Comparison of ENCODE assay signal across 9 cellular contexts in the genomic region with DNA sequence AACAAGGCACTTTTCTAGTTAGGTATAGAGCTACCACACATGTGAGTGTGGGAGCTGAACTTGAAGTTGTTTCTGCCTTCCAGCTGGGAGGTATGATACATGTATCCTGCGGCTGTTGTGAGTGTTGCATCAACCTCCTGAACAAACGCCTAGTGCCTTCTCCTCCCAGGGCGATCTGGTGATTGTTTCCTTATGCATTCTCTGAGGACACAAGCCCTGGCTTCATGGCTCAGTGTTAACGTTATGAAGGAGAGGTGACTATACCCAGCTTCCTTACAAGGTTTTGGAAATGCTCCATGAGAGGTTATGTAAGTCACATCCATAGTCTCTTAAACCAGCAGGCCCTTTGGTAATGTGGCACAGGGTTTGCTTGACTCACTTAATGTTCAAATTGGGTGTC.
DNase-seq lines count a peak whose midpoint lies in the region; ATAC-seq and TF ChIP-seq lines count a peak whose summit lies in the region.
"Had no signal": no experiment of that assay in that cellular context is flagged by ENCODE, and none has a peak within 500 bp of the region (broad histone marks: within the 10 kb centered on the region; RNA-seq: fewer than 3 reads in every experiment).

No MANE protein-coding gene starts in this region.

- no peak for TF ChIP-seq EP300 in ovary (IDR thresholded peaks at IDR 0.05)

- H3K27ac ChIP-seq in HUES48 (ENCODE audit: low read depth, low read length) (peak overlapping the region; percentile 18), left lung (no peak overlapping the region), ovary (no peak overlapping the region)

- peaks cover 41% of the 10 kb centered on the region for H3K4me1 ChIP-seq in HUES48 (ENCODE audit: control insufficient read depth, insufficient read depth, low read length)
- H3K4me1 ChIP-seq in left lung = peaks cover 14 to 56% of the 10 kb centered on the region in 2 donors
- H3K4me1 ChIP-seq in ovary (ENCODE audit: insufficient read depth) = no peaks in the 10 kb centered on the region

- TF ChIP-seq CTCF in AG10803 (conservative IDR thresholded peaks at IDR 0.05; ENCODE audit: low read length) = no peak
- no peak for TF ChIP-seq CTCF in astrocyte of the cerebellum (IDR thresholded peaks at IDR 0.05; ENCODE audit: low read depth, low read length, missing control alignments)
- no peak for TF ChIP-seq CTCF in left lung (IDR thresholded peaks at IDR 0.05)
- TF ChIP-seq CTCF in ovary (IDR thresholded peaks at IDR 0.05) = no peak

- no peak overlapping the region for H3K4me3 ChIP-seq in AG10803 (ENCODE audit: low read length)
- H3K4me3 ChIP-seq in HUES48 (ENCODE audit: low read depth, low read length) = no peak overlapping the region
- no peak overlapping the region for H3K4me3 ChIP-seq in astrocyte of the cerebellum (ENCODE audit: low read depth, low read length)
- H3K4me3 ChIP-seq in left lung = no peak overlapping the region
- H3K4me3 ChIP-seq in ovary = no peak overlapping the region

- no peak for TF ChIP-seq POLR2A in ovary (IDR thresholded peaks at IDR 0.05)

- no peak overlapping the region for H3K9ac ChIP-seq in HUES48 (ENCODE audit: low read depth, low read length)

- intact Hi-C loops in left lung (cut with DNase I) = no loop called here
- intact Hi-C loops in ovary (cut with DNase I) = no loop called here

- H3K9me3 ChIP-seq in HUES48 (ENCODE audit: control insufficient read depth, insufficient read depth, low read length) (no peaks in the 10 kb centered on the region), left lung (no peaks in the 10 kb centered on the region), ovary (no peaks in the 10 kb centered on the region)

- 23 to 29% (median 28%) methylated on average over 4 of the region's 4 CpGs for WGBS in ovary, 3 donors

- peak; percentile 47 for ATAC-seq in left lung
- no peak for ATAC-seq in HG03520 (IDR thresholded peaks at IDR 0.05; ENCODE audit: unreplicated experiment)

- in situ Hi-C loops in astrocyte of the cerebellum (cut with HindIII; ENCODE audit: low sequenced_read_pairs) = no loop called here

- H3K36me3 ChIP-seq in HUES48 (ENCODE audit: control insufficient read depth, insufficient read depth, low read length) = no peaks in the 10 kb centered on the region
- H3K36me3 ChIP-seq in left lung = no peaks in the 10 kb centered on the region
- H3K36me3 ChIP-seq in ovary = no peaks in the 10 kb centered on the region

- no peaks in the 10 kb centered on the region for H3K27me3 ChIP-seq in HUES48 (ENCODE audit: control insufficient read depth, insufficient read depth, low read length)
- no peaks in the 10 kb centered on the region for H3K27me3 ChIP-seq in left lung
- no peaks in the 10 kb centered on the region for H3K27me3 ChIP-seq in ovary

- DNase-seq in AG10803 (ENCODE audit: low read depth) (peak; percentile 99), astrocyte of the cerebellum (ENCODE audit: low read depth) (peak; percentile 84), left lung (no peak), NCI-H1694 treated with DMSO at 0.1 percent for 48 hours (lab: John Stamatoyannopoulos, UW) (no peak), ovary (no peak), NCI-H187 (lab: John Stamatoyannopoulos, UW) (no peak)
- DNase-seq: hypothalamus had no signal

Comparison
In these comparisons a context has a peak if more than half of its experiments do, and no peak if none do; other contexts are left out.
1. DNase-seq: peak in AG10803 (single experiment) and astrocyte of the cerebellum (single experiment); none in left lung (0 of 2), NCI-H1694 treated with DMSO at 0.1 percent for 48 hours (single experiment), ovary (0 of 5) and NCI-H187 (0 of 2).